In genomic region chr22:50249382-50250248, GRCh38 we compare ENCODE assay signal across 6 cellular contexts. TPM values are rescaled to one million over a fixed set of nuclear protein-coding genes. Genes with fewer than 3 reads are reported as not detected.
DNase-seq lines count a peak whose midpoint lies in the region; TF ChIP-seq lines count a peak whose summit lies in the region.

No MANE protein-coding gene starts in this region.

- H3K36me3 Mint-ChIP-seq in activated naive CD8-positive, alpha-beta T cell treated with anti-CD3 and anti-CD28 coated beads for 36 hours = peaks cover 11% of the 10 kb centered on the region
- peaks cover 2% of the 10 kb centered on the region for H3K36me3 Mint-ChIP-seq in osteocyte (ENCODE audit: unreplicated experiment)

- H3K27me3 Mint-ChIP-seq in activated naive CD8-positive, alpha-beta T cell treated with anti-CD3 and anti-CD28 coated beads for 36 hours = no peaks in the 10 kb centered on the region
- no peaks in the 10 kb centered on the region for H3K27me3 Mint-ChIP-seq in osteocyte (ENCODE audit: unreplicated experiment)

- TF ChIP-seq CTCF in HFF-Myc (IDR thresholded peaks at IDR 0.05; ENCODE audit: low read depth, low read length, missing control alignments) = no peak
- TF ChIP-seq CTCF in osteocyte (IDR thresholded peaks at IDR 0.05) = no peak

- H3K4me3 ChIP-seq in HFF-Myc (replicated peaks; ENCODE audit: low read depth, low read length) = peak overlapping the region; percentile 74

- no peak overlapping the region for H3K27ac Mint-ChIP-seq in activated naive CD8-positive, alpha-beta T cell treated with anti-CD3 and anti-CD28 coated beads for 36 hours
- H3K27ac Mint-ChIP-seq in osteocyte (ENCODE audit: unreplicated experiment) = no peak overlapping the region

- peaks cover 11% of the 10 kb centered on the region for H3K4me1 Mint-ChIP-seq in activated naive CD8-positive, alpha-beta T cell treated with anti-CD3 and anti-CD28 coated beads for 36 hours
- peaks cover 12% of the 10 kb centered on the region for H3K4me1 Mint-ChIP-seq in osteocyte (ENCODE audit: unreplicated experiment)

- no peaks in the 10 kb centered on the region for H3K9me3 Mint-ChIP-seq in activated naive CD8-positive, alpha-beta T cell treated with anti-CD3 and anti-CD28 coated beads for 36 hours
- no peaks in the 10 kb centered on the region for H3K9me3 Mint-ChIP-seq in osteocyte (ENCODE audit: unreplicated experiment)

- DNase-seq in HFF-Myc (ENCODE audit: extremely low read depth, low read depth) (no peak), osteocyte (ENCODE audit: extremely low spot score, unreplicated experiment) (no peak), NCI-H69 (lab: John Stamatoyannopoulos, UW) (no peak), DMS79 (lab: John Stamatoyannopoulos, UW) (no peak)
- no peak for DNase-seq in activated naive CD8-positive, alpha-beta T cell treated with anti-CD3 and anti-CD28 coated beads for 36 hours
- DNase-seq in stimulated activated CD4-positive, alpha-beta T cell treated with anti-CD3 and anti-CD28 coated beads, Interleukin-4, amount 100 ng/mL, for 24 hours = no peak

- peak overlapping the region; percentile 83 for H3K4me3 Mint-ChIP-seq in activated naive CD8-positive, alpha-beta T cell treated with anti-CD3 and anti-CD28 coated beads for 36 hours
- H3K4me3 Mint-ChIP-seq in osteocyte (ENCODE audit: unreplicated experiment) = peak overlapping the region; percentile 76

RNA-seq across cellular contexts. Expression of gene HDAC10, which starts 1.4 kb away (rescaled TPM):
- 10 to 100 TPM; 37.3 to 42.3 TPM for total RNA-seq in activated naive CD8-positive, alpha-beta T cell treated with anti-CD3 and anti-CD28 coated beads for 36 hours
- total RNA-seq in osteocyte = 37.7 and 38.3 TPM in 2 replicates

RNA-seq across cellular contexts. Expression of gene TUBGCP6, which starts 4.8 kb away (rescaled TPM):
- total RNA-seq in activated naive CD8-positive, alpha-beta T cell treated with anti-CD3 and anti-CD28 coated beads for 36 hours = 10 to 100 TPM; 38.7 to 41.7 TPM
- total RNA-seq in osteocyte = 52.5 and 55.7 TPM in 2 replicates

RNA-seq across cellular contexts. Expression of gene MAPK12, which starts 11.9 kb away (rescaled TPM):
- 1 to 10 TPM; 3.5 to 3.6 TPM for total RNA-seq in activated naive CD8-positive, alpha-beta T cell treated with anti-CD3 and anti-CD28 coated beads for 36 hours
- 24.8 and 27.3 TPM in 2 replicates for total RNA-seq in osteocyte

RNA-seq across cellular contexts. Expression of gene MAPK11, which starts 20.6 kb away (rescaled TPM):
- total RNA-seq in activated naive CD8-positive, alpha-beta T cell treated with anti-CD3 and anti-CD28 coated beads for 36 hours = 1 to 10 TPM; 3.2 to 3.3 TPM
- total RNA-seq in osteocyte = 6.4 and 6.9 TPM in 2 replicates

RNA-seq across cellular contexts. Expression of gene SELENOO, which starts 48.8 kb away (rescaled TPM):
- 10 to 100 TPM; 20.0 to 20.9 TPM for total RNA-seq in activated naive CD8-positive, alpha-beta T cell treated with anti-CD3 and anti-CD28 coated beads for 36 hours
- total RNA-seq in osteocyte = 23.9 and 25.0 TPM in 2 replicates
